In the genomic region with DNA sequence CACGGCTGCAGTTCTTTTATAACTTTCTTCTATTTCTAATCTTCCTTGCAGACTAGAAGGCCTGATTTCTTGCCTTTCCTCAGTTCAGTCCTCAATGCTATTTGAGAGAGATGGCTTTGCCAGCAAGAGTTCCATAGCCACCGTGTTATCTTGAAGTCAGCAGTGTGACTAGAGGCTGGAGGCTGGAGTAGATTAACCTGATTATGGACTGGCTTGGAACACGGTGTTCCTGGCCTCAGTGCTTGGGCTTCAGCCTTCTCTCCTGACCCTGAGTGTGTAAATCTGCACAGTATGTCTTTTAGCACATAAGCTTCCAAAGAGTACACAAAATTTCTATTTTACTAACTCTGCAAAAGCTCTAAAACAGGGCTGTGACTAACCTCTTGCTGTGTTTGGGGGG, we compare ENCODE assay signal across 24 cellular contexts.
"Had no signal": no experiment of that assay in that cellular context is flagged by ENCODE, and none has a peak within 500 bp of the region (broad histone marks: within the 10 kb centered on the region; RNA-seq: fewer than 3 reads in every experiment).

No MANE protein-coding gene starts in this region.

- H3K4me1 Mint-ChIP-seq: IgD-negative memory B cell had no signal

- H3K27ac Mint-ChIP-seq: IgD-negative memory B cell had no signal

- H3K9me3 Mint-ChIP-seq: IgD-negative memory B cell had no signal

- DNase-seq: Kasumi-1, MV-4-11, NCI-H1048, NCI-H1105, NCI-H1417, NCI-H1436 treated with DMSO at 0.1 percent for 48 hours, NCI-H1694, NCI-H187 treated with DMSO at 0.1 percent for 48 hours, NCI-H2029 treated with DMSO at 0.1 percent for 48 hours, NCI-H2171 treated with DMSO at 0.1 percent for 48 hours, NCI-H345, NCI-H446 treated with DMSO at 0.1 percent for 48 hours, NCI-H510A treated with DMSO at 0.1 percent for 48 hours, NCI-H526, Peyer's patch, SHP77 treated with DMSO at 0.1 percent for 48 hours, SJCRH30 had no signal

- H3K9me3 ChIP-seq: Peyer's patch, SJCRH30 had no signal

- H3K36me3 Mint-ChIP-seq: IgD-negative memory B cell had no signal

- H3K27ac ChIP-seq: HL-60, KMS-11, Peyer's patch, SJCRH30 had no signal

- H3K27me3 Mint-ChIP-seq: IgD-negative memory B cell had no signal

- H3K4me2 ChIP-seq: KMS-11 had no signal

- H3K27me3 ChIP-seq: Peyer's patch, SJCRH30 had no signal

- H3K4me1 ChIP-seq: Peyer's patch, SJCRH30 had no signal

- H3K4me3 Mint-ChIP-seq: IgD-negative memory B cell had no signal

- H3K4me3 ChIP-seq: K562, Peyer's patch, SJCRH30 had no signal

- H3K36me3 ChIP-seq: Peyer's patch, SJCRH30 had no signal

- H3K9ac ChIP-seq: KMS-11 had no signal

- ATAC-seq: K562, PC-3, Right ventricle myocardium inferior, SK-N-SH treated with all-trans-retinoic acid at 6 μM for 48 hours had no signal
